In genomic region chr7:130904031-130904757, GRCh38 we compare ENCODE assay signal across 1 cellular context.
TF ChIP-seq lines count a peak whose summit lies in the region.

No MANE protein-coding gene starts in this region.

TF ChIP-seq in H1, 55 proteins besides CTCF, POLR2A, EP300 and RAD21 (continued from another document):
- TF ChIP-seq SAP30 (IDR thresholded peaks at IDR 0.05; ENCODE audit: insufficient read depth, insufficient replicate concordance, low read length) (no peak), POLR2AphosphoS5 (IDR thresholded peaks at IDR 0.05; ENCODE audit: low read depth, low read length) (no peak), CBX5 (IDR thresholded peaks at IDR 0.05; ENCODE audit: low read depth, low read length) (no peak), TAF7 (optimal IDR thresholded peaks at IDR 0.05; ENCODE audit: borderline replicate concordance, low read depth, low read length) (no peak), TCF12 (IDR thresholded peaks at IDR 0.05; ENCODE audit: low read depth, low read length) (no peak), CEBPB (IDR thresholded peaks at IDR 0.05; ENCODE audit: low read depth, low read length) (no peak), CHD2 (IDR thresholded peaks at IDR 0.05; ENCODE audit: low read length) (no peak), BRCA1 (IDR thresholded peaks at IDR 0.05; ENCODE audit: low read depth, low read length) (no peak), ATF3 (IDR thresholded peaks at IDR 0.05; ENCODE audit: insufficient read depth, low read depth, low read length) (no peak)
